ENCODE assay signal across 34 cellular contexts in the genomic region with DNA sequence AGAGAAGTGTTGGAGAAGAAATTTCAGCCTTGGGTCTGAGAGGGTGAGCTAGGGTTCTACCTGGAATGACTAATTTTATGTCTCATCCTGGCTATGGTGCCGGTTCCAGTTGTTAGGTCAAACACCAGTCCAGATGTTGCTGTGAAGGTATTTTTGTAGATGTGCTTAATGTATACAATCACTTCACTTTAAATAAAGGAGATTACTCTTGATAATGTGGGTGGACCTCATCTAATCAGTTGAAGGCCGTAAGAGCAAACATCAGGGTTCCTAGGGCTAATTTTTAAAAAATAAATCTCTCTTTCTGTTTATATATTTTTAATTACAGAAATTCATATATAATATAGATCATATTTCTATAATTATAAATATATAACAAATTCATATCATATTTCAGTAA.
"Had no signal": no experiment of that assay in that cellular context is flagged by ENCODE, and none has a peak within 500 bp of the region (broad histone marks: within the 10 kb centered on the region; RNA-seq: fewer than 3 reads in every experiment).

No MANE protein-coding gene starts in this region.

- H3K27me3 ChIP-seq: MG63 had no signal

- H3K9me3 ChIP-seq: MG63 had no signal

- H3K36me3 ChIP-seq: MG63 had no signal

- H3K4me3 ChIP-seq: MG63 had no signal

- DNase-seq: Karpas-422, Kasumi-1, MG63, MM.1S, MV-4-11, NCI-H1048, NCI-H1092, NCI-H1092 treated with DMSO at 0.1 percent for 48 hours, NCI-H1105, NCI-H1105 treated with DMSO at 0.1 percent for 48 hours, NCI-H1417, NCI-H1417 treated with DMSO at 0.1 percent for 48 hours, NCI-H1436, NCI-H1436 treated with DMSO at 0.1 percent for 48 hours, NCI-H146, NCI-H1694, NCI-H1694 treated with DMSO at 0.1 percent for 48 hours, NCI-H187, NCI-H187 treated with DMSO at 0.1 percent for 48 hours, NCI-H1930, NCI-H2029, NCI-H2029 treated with DMSO at 0.1 percent for 48 hours, NCI-H2081, NCI-H2081 treated with DMSO at 0.1 percent for 48 hours, NCI-H2107, NCI-H2171, NCI-H2171 treated with DMSO at 0.1 percent for 48 hours, NCI-H226, NCI-H345, NCI-H446 treated with DMSO at 0.1 percent for 48 hours, NCI-H510A, NCI-H510A treated with DMSO at 0.1 percent for 48 hours, NCI-H524, NCI-H524 treated with DMSO at 0.1 percent for 48 hours had no signal
